ENCODE assay signal across 8 cellular contexts in genomic region chr5:64384761-64385160, GRCh38.
DNase-seq lines count a peak whose midpoint lies in the region; ATAC-seq and TF ChIP-seq lines count a peak whose summit lies in the region.

No MANE protein-coding gene starts in this region.

- no peak overlapping the region for H3K9ac ChIP-seq in liver (ENCODE audit: low read depth in 1 of 2, low read length in 2 of 2)

- no peak overlapping the region for H3K27ac ChIP-seq in liver (ENCODE audit: low read depth in 1 of 2, low read length in 2 of 2)

- peak; percentile 15 to 39 for TF ChIP-seq RAD21 in liver (IDR thresholded peaks at IDR 0.05)

- peak; percentile 92 for ATAC-seq in HG02981 (IDR thresholded peaks at IDR 0.05; ENCODE audit: unreplicated experiment)

- peak; percentile 21 for TF ChIP-seq CTCF in liver (IDR thresholded peaks at IDR 0.05; ENCODE audit: low read depth, low read length, missing input control)

- intact Hi-C loops in posterior cingulate gyrus (cut with DNase I): no loop called here

- H3K27me3 ChIP-seq in liver (ENCODE audit: control insufficient read depth in 4 of 4, insufficient read depth in 4 of 4, low read length in 3 of 4): no peaks in the 10 kb centered on the region

- DNase-seq in NOMO-1 treated with DMSO at 0.1 percent for 48 hours (lab: John Stamatoyannopoulos, UW; ENCODE audit: unreplicated experiment): peak; percentile 19
- no peak for DNase-seq in NOMO-1 (lab: John Stamatoyannopoulos, UW; ENCODE audit: unreplicated experiment in 2 of 2)
- DNase-seq in RPMI8226: peak; percentile 49
- no peak for DNase-seq in SIG-M5 (lab: John Stamatoyannopoulos, UW)
- DNase-seq in posterior cingulate gyrus: no peak
- DNase-seq in KG1 (lab: John Stamatoyannopoulos, UW): no peak

- peaks cover 0 to 2% (median 0%) of the 10 kb centered on the region in 4 donors for H3K9me3 ChIP-seq in liver (ENCODE audit: control insufficient read depth in 4 of 4, low read length in 3 of 4)

- no peak overlapping the region for H3K4me3 ChIP-seq in liver (ENCODE audit: low read depth in 1 of 3, low read length in 3 of 3)

- H3K36me3 ChIP-seq in liver (ENCODE audit: control insufficient read depth in 4 of 4, insufficient read depth in 3 of 4, low read depth in 1 of 4, low read length in 3 of 4): no peaks in the 10 kb centered on the region

- no peaks in the 10 kb centered on the region for H3K4me1 ChIP-seq in liver (ENCODE audit: control insufficient read depth in 4 of 4, insufficient read depth in 4 of 4, low read length in 3 of 4)

TF ChIP-seq in liver, 16 proteins besides CTCF, POLR2A, EP300 and RAD21:
- TF ChIP-seq ZBTB33 (IDR thresholded peaks at IDR 0.05): no peak

Comparison
In these comparisons a context has a peak if more than half of its experiments do, and no peak if none do; other contexts are left out.
1. DNase-seq: peak in NOMO-1 treated with DMSO at 0.1 percent for 48 hours (single experiment) and RPMI8226 (single experiment); none in NOMO-1 (0 of 2), SIG-M5 (single experiment), posterior cingulate gyrus (0 of 10) and KG1 (single experiment).